ENCODE assay signal across 16 cellular contexts in the genomic region with DNA sequence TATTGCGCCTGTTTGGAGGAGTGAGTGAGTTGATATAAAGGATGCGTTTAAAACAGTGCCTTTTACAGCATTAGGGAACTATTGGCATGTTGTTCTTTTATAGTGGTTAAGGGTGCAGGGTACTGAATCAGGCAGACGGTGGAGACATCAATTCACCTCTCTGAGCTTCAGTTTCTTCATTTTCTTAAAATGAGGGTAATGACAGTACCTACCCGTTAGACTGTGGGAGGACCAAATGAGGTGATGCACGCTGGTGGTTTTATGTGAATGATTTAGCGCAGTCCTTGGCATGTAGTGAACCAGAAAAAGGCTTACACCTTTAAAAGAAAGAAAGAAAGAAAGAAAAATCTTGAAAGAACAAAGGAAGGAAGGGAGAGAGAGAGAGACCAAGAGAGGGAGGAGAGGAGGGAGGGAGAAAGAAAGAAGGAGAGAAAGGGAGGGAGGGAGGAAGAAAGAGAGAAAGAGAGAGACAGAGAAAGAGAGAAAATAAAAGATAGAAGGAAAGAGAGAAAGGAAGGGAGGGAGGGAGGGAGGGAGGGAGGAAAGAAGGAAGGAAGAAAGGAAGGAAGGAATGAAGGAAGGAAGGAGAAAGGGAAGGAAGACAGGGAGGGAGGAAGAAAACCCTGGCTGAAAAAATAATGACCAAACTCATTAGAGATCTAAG. TPM values are rescaled to one million over a fixed set of nuclear protein-coding genes. Genes with fewer than 3 reads are reported as not detected.
A peak's percentile ranks its signal among the peaks of the same experiment; 100 is the strongest.
DNase-seq lines count a peak whose midpoint lies in the region; ATAC-seq and TF ChIP-seq lines count a peak whose summit lies in the region.
"Had no signal": no experiment of that assay in that cellular context is flagged by ENCODE, and none has a peak within 500 bp of the region (broad histone marks: within the 10 kb centered on the region; RNA-seq: fewer than 3 reads in every experiment).

No MANE protein-coding gene starts in this region.

- DNase-seq in activated naive CD4-positive, alpha-beta T cell treated with anti-CD3 and anti-CD28 coated beads, Interleukin-2, amount 50 U/mL, for 16 hours: peak; percentile 36
- peak in 7 of 10 donors; percentile 25 to 60 (median 38) for DNase-seq in naive thymus-derived CD8-positive, alpha-beta T cell
- no peak for DNase-seq in NCI-H2081 (lab: John Stamatoyannopoulos, UW)
- no peak for DNase-seq in NCI-H1417 treated with DMSO at 0.1 percent for 48 hours (lab: John Stamatoyannopoulos, UW)
- DNase-seq: NCI-H187, NCI-H446 treated with DMSO at 0.1 percent for 48 hours, right cardiac atrium, thyroid gland had no signal

- H3K36me3 Mint-ChIP-seq in naive thymus-derived CD8-positive, alpha-beta T cell: no peaks in the 10 kb centered on the region

- H3K4me1 ChIP-seq in BLaER1 treated with 17β-estradiol and CSF1 and Interleukin-3, amounts not matched to agents 10 nM and 100 nM: peaks cover 3 to 19% (median 13%) of the 10 kb centered on the region in 10 experiments
- H3K4me1 ChIP-seq in Loucy (ENCODE audit: insufficient read depth, low read length, poor library complexity, severe bottlenecking): peaks cover 12% of the 10 kb centered on the region
- H3K4me1 ChIP-seq: thyroid gland had no signal

- H3K27ac ChIP-seq in BLaER1 treated with 17β-estradiol and CSF1 and Interleukin-3, amounts not matched to agents 10 nM and 100 nM: no peak overlapping the region
- H3K27ac ChIP-seq: hepatocyte, neutrophil, thyroid gland had no signal

- peak overlapping the region in 9 of 10 donors; percentile 11 to 87 (median 44) for H3K27ac Mint-ChIP-seq in naive thymus-derived CD8-positive, alpha-beta T cell

- ATAC-seq in naive thymus-derived CD8-positive, alpha-beta T cell: peak; percentile 99
- ATAC-seq in HG03521 (IDR thresholded peaks at IDR 0.05; ENCODE audit: unreplicated experiment) (no peak), GM18517 (IDR thresholded peaks at IDR 0.05; ENCODE audit: unreplicated experiment) (no peak)
- ATAC-seq: HCT116 had no signal

- H3K9me2 ChIP-seq in Loucy (replicated peaks; ENCODE audit: low read depth, low read length): no peaks in the 10 kb centered on the region

- peak overlapping the region in 6 of 11 experiments; percentile 20 to 60 (median 46); a peak in 9 of 22 replicates for H3K4me2 ChIP-seq in BLaER1 treated with 17β-estradiol and CSF1 and Interleukin-3, amounts not matched to agents 10 nM and 100 nM
- H3K4me2 ChIP-seq in Loucy (ENCODE audit: low read depth, low read length, poor library complexity, severe bottlenecking): peak overlapping the region; percentile 27
- H3K4me2 ChIP-seq: hepatocyte had no signal

- no peaks in the 10 kb centered on the region for H3K9me3 Mint-ChIP-seq in naive thymus-derived CD8-positive, alpha-beta T cell

- TF ChIP-seq CTCF in Loucy (conservative IDR thresholded peaks at IDR 0.05; ENCODE audit: low read length): no peak

- no peaks in the 10 kb centered on the region for H3K36me3 ChIP-seq in BLaER1 treated with 17β-estradiol and CSF1 and Interleukin-3, amounts not matched to agents 10 nM and 100 nM
- H3K36me3 ChIP-seq in Loucy (ENCODE audit: insufficient read depth, low read length): no peaks in the 10 kb centered on the region
- H3K36me3 ChIP-seq: neutrophil, thyroid gland had no signal

- no peaks in the 10 kb centered on the region for H3K9me3 ChIP-seq in BLaER1 treated with 17β-estradiol and CSF1 and Interleukin-3, amounts not matched to agents 10 nM and 100 nM (replicated peaks in 1 of 11)
- H3K9me3 ChIP-seq in Loucy (ENCODE audit: insufficient read depth, low read depth, low read length): no peaks in the 10 kb centered on the region
- H3K9me3 ChIP-seq: neutrophil, thyroid gland had no signal

- peaks cover 8 to 12% (median 11%) of the 10 kb centered on the region in 4 donors for H3K4me1 Mint-ChIP-seq in naive thymus-derived CD8-positive, alpha-beta T cell

- H3K27me3 Mint-ChIP-seq in naive thymus-derived CD8-positive, alpha-beta T cell: peaks cover 0 to 7% (median 0%) of the 10 kb centered on the region in 5 donors

- no peaks in the 10 kb centered on the region; a peak in 1 of 22 replicates for H4K20me1 ChIP-seq in BLaER1 treated with 17β-estradiol and CSF1 and Interleukin-3, amounts not matched to agents 10 nM and 100 nM
- no peaks in the 10 kb centered on the region for H4K20me1 ChIP-seq in Loucy (ENCODE audit: insufficient read depth, low read length, poor library complexity, severe bottlenecking)

- H3K27me3 ChIP-seq in BLaER1 treated with 17β-estradiol and CSF1 and Interleukin-3, amounts not matched to agents 10 nM and 100 nM: peaks cover 0 to 16% (median 0%) of the 10 kb centered on the region in 11 experiments; a peak in 1 of 22 replicates
- no peaks in the 10 kb centered on the region for H3K27me3 ChIP-seq in Loucy (ENCODE audit: insufficient read depth, low read length, poor library complexity, severe bottlenecking)
- H3K27me3 ChIP-seq: hepatocyte, neutrophil, thyroid gland had no signal

- no peak overlapping the region for H2AFZ ChIP-seq in Loucy (ENCODE audit: low read length)
- H2AFZ ChIP-seq: hepatocyte had no signal

- H3K79me2 ChIP-seq in Loucy (ENCODE audit: insufficient read depth, low read length): no peaks in the 10 kb centered on the region
- H3K79me2 ChIP-seq: hepatocyte had no signal

- H3K4me3 ChIP-seq in BLaER1 treated with 17β-estradiol and CSF1 and Interleukin-3, amounts not matched to agents 10 nM and 100 nM: no peak overlapping the region
- H3K4me3 ChIP-seq in Loucy (ENCODE audit: low read length, poor library complexity, severe bottlenecking): no peak overlapping the region
- H3K4me3 ChIP-seq: hepatocyte, thyroid gland had no signal

- peak overlapping the region in 4 of 10 donors; percentile 36 to 71 (median 55) for H3K4me3 Mint-ChIP-seq in naive thymus-derived CD8-positive, alpha-beta T cell

- POLR2A ChIA-PET in naive thymus-derived CD8-positive, alpha-beta T cell (lab: Charles Lee): interaction anchor here (0.5 to 2.3 kb wide), 5 partner anchors 20 to 219 kb away, joined by 4 to 30 read pairs (median 6); partner anchors contain the start of gene CCND2

- H3F3A ChIP-seq in Loucy (ENCODE audit: low read depth): no peaks in the 10 kb centered on the region

- no peak overlapping the region for H3K9ac ChIP-seq in BLaER1 treated with 17β-estradiol and CSF1 and Interleukin-3, amounts not matched to agents 10 nM and 100 nM
- H3K9ac ChIP-seq in Loucy (ENCODE audit: low read depth, low read length, poor library complexity, severe bottlenecking): no peak overlapping the region

RNA-seq across cellular contexts. Expression of gene CCND2, which starts 22.2 kb away (rescaled TPM):
- 10 to 100 TPM; 89.3 to 93.3 TPM for total RNA-seq in naive thymus-derived CD8-positive, alpha-beta T cell
- polyA plus RNA-seq in naive thymus-derived CD8-positive, alpha-beta T cell: 10 to 100 TPM; 69.3 to 94.1 (median 84.9) TPM
- total RNA-seq: M059J had no signal

Comparison
In these comparisons a context has a peak if more than half of its experiments do, and no peak if none do; other contexts are left out.
1. DNase-seq: peak in activated naive CD4-positive, alpha-beta T cell treated with anti-CD3 and anti-CD28 coated beads, Interleukin-2, amount 50 U/mL, for 16 hours (single experiment) and naive thymus-derived CD8-positive, alpha-beta T cell (7 of 10); none in NCI-H2081 (0 of 2) and NCI-H1417 treated with DMSO at 0.1 percent for 48 hours (single experiment).
2. ATAC-seq: peak in naive thymus-derived CD8-positive, alpha-beta T cell (2 of 2); none in HG03521 (single experiment) and GM18517 (single experiment).